In genomic region chr15:78709263-78709882, GRCh38 we compare ENCODE assay signal across 8 cellular contexts.
DNase-seq lines count a peak whose midpoint lies in the region; ATAC-seq and TF ChIP-seq lines count a peak whose summit lies in the region.

No MANE protein-coding gene starts in this region.

- CTCF ChIA-PET in GM10248 (lab: Yijun Ruan, JAX), result interaction anchor here (0.7 to 3.3 kb wide), 28 partner anchors 9 to 431 kb away, joined by 3 to 30 read pairs (median 4); no protein-coding TSS in a partner anchor

- H3K9me3 Mint-ChIP-seq in nephron progenitor cell, result peaks cover 51% of the 10 kb centered on the region

- peaks cover 6 to 11% (median 9%) of the 10 kb centered on the region in 4 donors for H3K4me1 ChIP-seq in esophagus muscularis mucosa

- H3K27me3 Mint-ChIP-seq in nephron progenitor cell (ENCODE audit: low read depth, poor library complexity), result peaks cover 37% of the 10 kb centered on the region

- DNase-seq in GM10248 (ENCODE audit: extremely low spot score) (peak; percentile 72), OCI-M1 (lab: John Stamatoyannopoulos, UW) (peak; percentile 81), activated T-cell treated with anti-CD3 and anti-CD28 coated beads for 48 hours (ENCODE audit: low read depth) (peak; percentile 66), esophagus muscularis mucosa (ENCODE audit: extremely low spot score) (peak; percentile 92), nephron progenitor cell (peak; percentile 89)
- peak; percentile 1 to 63 (median 54) for DNase-seq in stimulated activated naive CD4-positive, alpha-beta T cell (lab: John Stamatoyannopoulos, UW)

- POLR2A ChIA-PET in GM10248 (lab: Yijun Ruan, JAX), result no interaction called here

- H3K9me3 ChIP-seq in esophagus muscularis mucosa, result peaks cover 0 to 4% (median 0%) of the 10 kb centered on the region in 4 donors

- H3K27ac ChIP-seq in esophagus muscularis mucosa (replicated peaks in 1 of 4), result no peak overlapping the region

- TF ChIP-seq CTCF in GM10248 (IDR thresholded peaks at IDR 0.05; ENCODE audit: control extremely low read depth, extremely low read depth, low read depth, missing control alignments), result peak; percentile 79
- peak; percentile 84 to 91 (median 87) for TF ChIP-seq CTCF in esophagus muscularis mucosa (IDR thresholded peaks at IDR 0.05)
- peak; percentile 91 for TF ChIP-seq CTCF in nephron progenitor cell (IDR thresholded peaks at IDR 0.05)

- H3K27ac Mint-ChIP-seq in nephron progenitor cell, result no peak overlapping the region

- peaks cover 0 to 24% (median 0%) of the 10 kb centered on the region in 4 donors for H3K27me3 ChIP-seq in esophagus muscularis mucosa

- no peak for TF ChIP-seq EP300 in esophagus muscularis mucosa (IDR thresholded peaks at IDR 0.05)

- H3K4me3 ChIP-seq in esophagus muscularis mucosa, result peak overlapping the region in 1 of 4 donors; percentile 37

- WGBS in esophagus muscularis mucosa, result 8% methylated on average over 19 of the region's 21 CpGs

- H3K4me3 Mint-ChIP-seq in nephron progenitor cell, result no peak overlapping the region

- peaks cover 21% of the 10 kb centered on the region for H3K4me1 Mint-ChIP-seq in nephron progenitor cell

- intact Hi-C loops in esophagus muscularis mucosa (cut with DNase I), result loop anchor here (2.0 kb wide), 1 partner anchor 91 kb away; no protein-coding TSS in a partner anchor

- TF ChIP-seq POLR2A in esophagus muscularis mucosa (IDR thresholded peaks at IDR 0.05; ENCODE audit: low read depth), result no peak

- ATAC-seq in HG03354 (IDR thresholded peaks at IDR 0.05; ENCODE audit: poor library complexity, severe bottlenecking, unreplicated experiment), result peak; percentile 83
- no peak for ATAC-seq in HG02610 (IDR thresholded peaks at IDR 0.05; ENCODE audit: unreplicated experiment)

- no peaks in the 10 kb centered on the region for H3K36me3 ChIP-seq in esophagus muscularis mucosa

- H3K36me3 Mint-ChIP-seq in nephron progenitor cell (ENCODE audit: low read depth), result peaks cover under 1% of the 10 kb centered on the region
